8 cellular contexts compared by ENCODE assay signal in the genomic region with DNA sequence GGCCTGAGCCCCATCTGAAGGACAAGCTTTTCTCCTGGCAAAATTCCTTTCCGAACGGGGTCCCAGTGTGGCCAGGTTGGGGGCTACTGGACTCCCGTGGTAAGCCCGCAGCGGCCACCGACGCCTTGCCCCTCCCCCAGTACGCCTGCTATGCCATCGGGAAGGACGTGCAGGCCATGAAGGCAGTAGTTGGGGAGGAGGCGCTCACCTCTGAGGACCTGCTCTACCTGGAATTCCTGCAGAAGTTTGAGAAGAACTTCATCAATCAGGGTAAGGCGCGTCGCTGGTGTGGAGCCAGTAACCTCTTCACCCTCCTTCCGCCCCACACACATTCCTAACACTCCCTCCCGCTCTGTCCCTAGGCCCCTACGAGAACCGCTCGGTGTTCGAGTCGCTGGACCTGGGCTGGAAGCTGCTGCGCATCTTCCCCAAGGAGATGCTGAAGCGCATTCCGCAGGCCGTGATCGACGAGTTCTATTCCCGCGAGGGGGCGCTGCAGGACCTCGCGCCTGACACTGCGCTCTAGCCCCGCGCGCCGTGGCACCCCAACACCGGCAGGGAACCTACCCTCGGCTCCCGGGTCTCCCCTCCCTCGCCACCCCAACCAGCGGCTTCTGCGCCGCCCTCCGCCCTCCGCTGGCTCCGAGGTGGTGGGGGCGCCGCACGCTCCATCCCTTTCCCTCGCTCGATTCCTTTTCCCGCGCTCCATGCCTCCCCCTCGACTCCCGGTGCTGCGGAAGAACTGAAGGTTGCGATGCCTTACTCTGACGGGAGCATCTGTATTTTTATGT. TPM values are rescaled to one million over a fixed set of nuclear protein-coding genes. Genes with fewer than 3 reads are reported as not detected.
DNase-seq lines count a peak whose midpoint lies in the region; ATAC-seq, FAIRE-seq and TF ChIP-seq lines count a peak whose summit lies in the region.

No MANE protein-coding gene starts in this region.

- intact Hi-C loops in spleen (cut with DNase I; ENCODE audit: low total_unique reads), result no loop called here

- H3K4me1 ChIP-seq in A549, result no peaks in the 10 kb centered on the region
- peaks cover 0 to 13% (median 10%) of the 10 kb centered on the region in 6 donors for H3K4me1 ChIP-seq in spleen

- CTCF ChIA-PET in A549 (lab: Yijun Ruan, JAX), result interaction anchor here (0.6 to 11.4 kb wide), 48 partner anchors 9 to 1448 kb away, joined by 3 to 171 read pairs (median 4); a partner anchor contains a TSS

- TF ChIP-seq POLR2A in A549 (IDR thresholded peaks at IDR 0.05; ENCODE audit: low read length) (no peak), spleen (IDR thresholded peaks at IDR 0.05) (no peak)

- H3K27me3 ChIP-seq in spleen (replicated peaks in 1 of 7), result peaks cover 0 to 75% (median 18%) of the 10 kb centered on the region in 7 donors

- TF ChIP-seq CTCF in A549 (IDR thresholded peaks at IDR 0.05) (peak; percentile 93), brain (conservative IDR thresholded peaks at IDR 0.05) (peak; percentile 77 to 89), spleen (IDR thresholded peaks at IDR 0.05 in 8 of 11, conservative IDR thresholded peaks at IDR 0.05 in 3 of 11) (peak; percentile 56 to 88 (median 81))

- H3K4me1 Mint-ChIP-seq in brain, result peaks cover 8% of the 10 kb centered on the region

- peak overlapping the region; percentile 81 to 87 (median 83) for H3K4me3 Mint-ChIP-seq in brain

- H3K9me3 Mint-ChIP-seq in brain, result peaks cover 0 to 5% (median 0%) of the 10 kb centered on the region in 5 experiments

- H3K36me3 Mint-ChIP-seq in brain, result no peaks in the 10 kb centered on the region

- peaks cover 40% of the 10 kb centered on the region for H3K27me3 Mint-ChIP-seq in brain

- no peak for FAIRE-seq in A549 (lab: Jason Lieb, UNC)

- no peak for TF ChIP-seq EP300 in A549 (IDR thresholded peaks at IDR 0.05)

- peak overlapping the region; percentile 51 for H3K4me3 ChIP-seq in A549
- peak overlapping the region; percentile 37 to 70 (median 47) for H3K4me3 ChIP-seq in spleen

- peak; percentile 77 to 80 for DNase-seq in A549 (ENCODE audit: low read depth in 1 of 2, low spot score in 1 of 2)
- DNase-seq in UCSD-AML1 (lab: John Stamatoyannopoulos, UW; ENCODE audit: unreplicated experiment), result peak; percentile 74
- DNase-seq in iPS-NIHi7 (ENCODE audit: extremely low spot score), result peak; percentile 85
- peak; percentile 93 for DNase-seq in spleen
- no peak for DNase-seq in NCI-H2227 (lab: John Stamatoyannopoulos, UW; ENCODE audit: unreplicated experiment)

- WGBS in A549 (ENCODE audit: missing lambda C conversion rate), result 16% methylated on average over 55 of the region's 59 CpGs
- WGBS in spleen, 5 donors, result 4 to 5% (median 5%) methylated on average over 59 of the region's 59 CpGs

- POLR2A ChIA-PET in A549 (lab: Yijun Ruan, JAX), result no interaction called here

- no peak overlapping the region for H3K27ac Mint-ChIP-seq in brain

- ATAC-seq in A549, result peak; percentile 69 to 94
- peak; percentile 82 for ATAC-seq in GM18909 (IDR thresholded peaks at IDR 0.05; ENCODE audit: poor library complexity, unreplicated experiment)
- ATAC-seq in HG03520 (IDR thresholded peaks at IDR 0.05; ENCODE audit: unreplicated experiment), result peak; percentile 71

- TF ChIP-seq RAD21 in A549 (conservative IDR thresholded peaks at IDR 0.05 in 1 of 2, IDR thresholded peaks at IDR 0.05 in 1 of 2), result peak; percentile 62 to 69

- H3K9me3 ChIP-seq in A549 (no peaks in the 10 kb centered on the region), spleen (no peaks in the 10 kb centered on the region)

- H3K36me3 ChIP-seq in spleen, result no peaks in the 10 kb centered on the region

- H3K4me2 ChIP-seq in A549, result peak overlapping the region; percentile 95

- H3K27ac ChIP-seq in A549 (peak overlapping the region in 1 of 2 experiments; percentile 71; a peak in 3 of 6 replicates), spleen (no peak overlapping the region)

TF ChIP-seq in A549, 52 proteins besides CTCF, POLR2A, EP300 and RAD21 (continues in another document):
- no peak for TF ChIP-seq EHMT2 (IDR thresholded peaks at IDR 0.05; ENCODE audit: low read depth)
- no peak for TF ChIP-seq NPAS2 (CRISPR knock-in tag; IDR thresholded peaks at IDR 0.05; ENCODE audit: borderline replicate concordance)
- peak; percentile 51 for TF ChIP-seq SMC3 (IDR thresholded peaks at IDR 0.05)
- no peak for TF ChIP-seq BHLHE40 (IDR thresholded peaks at IDR 0.05; ENCODE audit: low read depth, low read length)
- TF ChIP-seq TFCP2L1 (CRISPR knock-in tag; IDR thresholded peaks at IDR 0.05), result no peak
- TF ChIP-seq, protein P1, sequence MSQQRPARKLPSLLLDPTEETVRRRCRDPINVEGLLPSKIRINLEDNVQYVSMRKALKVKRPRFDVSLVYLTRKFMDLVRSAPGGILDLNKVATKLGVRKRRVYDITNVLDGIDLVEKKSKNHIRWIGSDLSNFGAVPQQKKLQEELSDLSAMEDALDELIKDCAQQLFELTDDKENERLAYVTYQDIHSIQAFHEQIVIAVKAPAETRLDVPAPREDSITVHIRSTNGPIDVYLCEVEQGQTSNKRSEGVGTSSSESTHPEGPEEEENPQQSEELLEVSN (IDR thresholded peaks at IDR 0.05; ENCODE audit: borderline replicate concordance, low read depth), result peak; percentile 96
- TF ChIP-seq, protein P2, sequence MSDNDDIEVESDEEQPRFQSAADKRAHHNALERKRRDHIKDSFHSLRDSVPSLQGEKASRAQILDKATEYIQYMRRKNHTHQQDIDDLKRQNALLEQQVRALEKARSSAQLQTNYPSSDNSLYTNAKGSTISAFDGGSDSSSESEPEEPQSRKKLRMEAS (IDR thresholded peaks at IDR 0.05), result peak; percentile 83
- no peak for TF ChIP-seq MAZ (IDR thresholded peaks at IDR 0.05; ENCODE audit: borderline replicate concordance, low read depth, low read length)
- no peak for TF ChIP-seq NR3C1 (IDR thresholded peaks at IDR 0.05)
- TF ChIP-seq CHD4 (IDR thresholded peaks at IDR 0.05; ENCODE audit: borderline replicate concordance), result no peak
- TF ChIP-seq, protein P3, sequence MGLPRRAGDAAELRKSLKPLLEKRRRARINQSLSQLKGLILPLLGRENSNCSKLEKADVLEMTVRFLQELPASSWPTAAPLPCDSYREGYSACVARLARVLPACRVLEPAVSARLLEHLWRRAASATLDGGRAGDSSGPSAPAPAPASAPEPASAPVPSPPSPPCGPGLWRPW (IDR thresholded peaks at IDR 0.05), result no peak
- TF ChIP-seq, protein P4, sequence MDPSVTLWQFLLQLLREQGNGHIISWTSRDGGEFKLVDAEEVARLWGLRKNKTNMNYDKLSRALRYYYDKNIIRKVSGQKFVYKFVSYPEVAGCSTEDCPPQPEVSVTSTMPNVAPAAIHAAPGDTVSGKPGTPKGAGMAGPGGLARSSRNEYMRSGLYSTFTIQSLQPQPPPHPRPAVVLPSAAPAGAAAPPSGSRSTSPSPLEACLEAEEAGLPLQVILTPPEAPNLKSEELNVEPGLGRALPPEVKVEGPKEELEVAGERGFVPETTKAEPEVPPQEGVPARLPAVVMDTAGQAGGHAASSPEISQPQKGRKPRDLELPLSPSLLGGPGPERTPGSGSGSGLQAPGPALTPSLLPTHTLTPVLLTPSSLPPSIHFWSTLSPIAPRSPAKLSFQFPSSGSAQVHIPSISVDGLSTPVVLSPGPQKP (IDR thresholded peaks at IDR 0.05; ENCODE audit: low read depth, low read length), result no peak
- TF ChIP-seq HOXA7 (CRISPR knock-in tag; IDR thresholded peaks at IDR 0.05), result no peak
- no peak for TF ChIP-seq HOXB13 (CRISPR knock-in tag; IDR thresholded peaks at IDR 0.05; ENCODE audit: low read depth)
- no peak for TF ChIP-seq HOXB5 (CRISPR knock-in tag; IDR thresholded peaks at IDR 0.05)
- no peak for TF ChIP-seq FOXS1 (CRISPR knock-in tag; IDR thresholded peaks at IDR 0.05)
- no peak for TF ChIP-seq RFX5 (IDR thresholded peaks at IDR 0.05)
- no peak for TF ChIP-seq HEYL (CRISPR knock-in tag; IDR thresholded peaks at IDR 0.05)
- TF ChIP-seq NFE2L2 (conservative IDR thresholded peaks at IDR 0.05; ENCODE audit: low read length), result no peak
- no peak for TF ChIP-seq ZSCAN20 (CRISPR knock-in tag; IDR thresholded peaks at IDR 0.05)
- peak; percentile 60; the same call in 1 of the 2 replicates for TF ChIP-seq RNF2 (IDR thresholded peaks at IDR 0.05; ENCODE audit: borderline replicate concordance, low read depth)
- no peak for TF ChIP-seq RCOR1 (IDR thresholded peaks at IDR 0.05; ENCODE audit: low read depth, low read length)
- no peak for TF ChIP-seq JUNB (IDR thresholded peaks at IDR 0.05)
- TF ChIP-seq ESRRA (IDR thresholded peaks at IDR 0.05; ENCODE audit: borderline replicate concordance, low read length), result no peak
- no peak for TF ChIP-seq GATA3 (IDR thresholded peaks at IDR 0.05; ENCODE audit: borderline replicate concordance)

RNA-seq across cellular contexts. Expression of a gene that starts 13.6 kb away (rescaled TPM):
- polyA plus RNA-seq in A549 (2011; rRNA removed) (not detected in 2 replicates), A549 (2017; fragmentation: RNase III; extraction: RNeasy Plus Mini Kit Qiagen cat#74134 plus additional on column Dnase treatment) (not detected in 3 replicates), brain (ENCODE audit: insufficient read depth, low read depth, low replicate concordance) (5.7 TPM), spleen (under 1 TPM; 0.22 to 0.72 (median 0.27) TPM)
- 0.03 TPM in 1 of 2 replicates, not detected in the other for polyA plus RNA-seq in A549 (2012; cell fraction: cytosol; rRNA removed)
- polyA plus RNA-seq in A549 (2012; cell fraction: nucleus; rRNA removed), result 0.17 and 0.37 TPM in 2 replicates
- polyA minus RNA-seq in A549 (2011; rRNA and poly(A)+ RNA removed), result not detected in 2 replicates
- 1 to 10 TPM in 3 of 7 donors, under 1 TPM in 2, not detected in 2; 0.39 to 1.7 (median 1.3) TPM for total RNA-seq in spleen

RNA-seq across cellular contexts. Expression of a gene that starts 29.1 kb away (rescaled TPM):
- 1.9 and 3.2 TPM in 2 replicates for polyA plus RNA-seq in A549 (2011; rRNA removed)
- polyA plus RNA-seq in A549 (2012; cell fraction: cytosol; rRNA removed), result 2.1 and 2.2 TPM in 2 replicates
- polyA plus RNA-seq in A549 (2012; cell fraction: nucleus; rRNA removed), result 25.8 and 27.3 TPM in 2 replicates
- polyA plus RNA-seq in A549 (2017; fragmentation: RNase III; extraction: RNeasy Plus Mini Kit Qiagen cat#74134 plus additional on column Dnase treatment), result 2.5 to 2.8 TPM (median 2.7 TPM) in 3 replicates
- polyA minus RNA-seq in A549 (2011; rRNA and poly(A)+ RNA removed), result 0.58 and 3.0 TPM in 2 replicates
- polyA plus RNA-seq in brain (ENCODE audit: insufficient read depth, low read depth, low replicate concordance), result 2.4 TPM
- not detected for total RNA-seq in spleen
- under 1 TPM in 2 of 3 donors, not detected in 1; 0.06 to 0.11 TPM for polyA plus RNA-seq in spleen

RNA-seq across cellular contexts. Expression of a gene that starts 29.9 kb away (rescaled TPM):
- polyA plus RNA-seq in A549 (2011; rRNA removed) (87.1 and 109 TPM in 2 replicates), A549 (2017; fragmentation: RNase III; extraction: RNeasy Plus Mini Kit Qiagen cat#74134 plus additional on column Dnase treatment) (71.3 to 76.3 TPM (median 73.6 TPM) in 3 replicates), brain (ENCODE audit: insufficient read depth, low read depth, low replicate concordance) (66.5 TPM), spleen (10 to 100 TPM in 2 of 3 donors, 1 to 10 TPM in 1; 8.7 to 21.7 (median 12.9) TPM)
- 82.2 and 86.0 TPM in 2 replicates for polyA plus RNA-seq in A549 (2012; cell fraction: cytosol; rRNA removed)
- 52.7 and 65.2 TPM in 2 replicates for polyA plus RNA-seq in A549 (2012; cell fraction: nucleus; rRNA removed)
- 115 and 136 TPM in 2 replicates for polyA minus RNA-seq in A549 (2011; rRNA and poly(A)+ RNA removed)
- 10 to 100 TPM; 28.6 to 55.7 (median 39.8) TPM for total RNA-seq in spleen
